ENCODE assay signal across 2 cellular contexts in the genomic region with DNA sequence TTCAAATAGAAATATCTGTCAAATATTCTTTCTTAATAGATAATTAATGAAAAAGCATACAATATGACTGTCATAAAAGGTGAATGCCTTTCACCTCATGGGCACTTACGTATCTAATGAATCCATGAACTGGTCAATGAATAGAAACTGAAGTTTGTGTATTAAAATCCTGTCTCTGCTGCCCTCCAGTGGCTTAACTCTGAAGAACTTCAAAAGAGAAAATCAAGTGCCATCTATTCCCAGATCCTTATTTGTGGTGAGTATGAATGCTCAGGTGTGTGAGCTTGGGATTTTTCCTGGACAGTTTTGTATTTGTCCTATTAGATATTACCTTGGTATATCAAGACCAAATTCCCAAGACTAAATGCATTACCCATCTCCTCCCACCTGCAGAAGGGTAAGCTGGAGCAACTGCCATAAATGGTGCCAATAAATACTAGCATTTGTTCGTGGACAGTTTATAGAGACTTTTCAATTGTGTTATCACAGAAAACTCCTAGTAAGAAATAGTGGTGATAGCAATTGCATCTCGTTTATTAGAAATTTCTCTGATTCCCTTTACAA.
A peak's percentile ranks its signal among the peaks of the same experiment; 100 is the strongest.
TF ChIP-seq lines count a peak whose summit lies in the region.

No MANE protein-coding gene starts in this region.

TF ChIP-seq in HCT116, 20 proteins besides CTCF, POLR2A, EP300 and RAD21:
- TF ChIP-seq CBX3 (IDR thresholded peaks at IDR 0.05; ENCODE audit: low read depth) (no peak), POLR2AphosphoS5 (IDR thresholded peaks at IDR 0.05; ENCODE audit: low read depth, low read length) (no peak), TCF7L2 (IDR thresholded peaks at IDR 0.05; ENCODE audit: borderline replicate concordance, extremely low read depth, insufficient read depth, insufficient read length) (no peak), EZH2 (IDR thresholded peaks at IDR 0.05) (no peak), CEBPB (IDR thresholded peaks at IDR 0.05; ENCODE audit: low read depth) (no peak), ELF1 (IDR thresholded peaks at IDR 0.05; ENCODE audit: borderline replicate concordance, low read depth) (no peak), SRF (IDR thresholded peaks at IDR 0.05; ENCODE audit: low read depth) (no peak), SIN3A (IDR thresholded peaks at IDR 0.05; ENCODE audit: low read depth) (no peak), ZNF274 (IDR thresholded peaks at IDR 0.05; ENCODE audit: low read depth, low read length) (no peak), ZFX (IDR thresholded peaks at IDR 0.05) (no peak), EGR1 (IDR thresholded peaks at IDR 0.05; ENCODE audit: low read depth) (no peak), SP1 (IDR thresholded peaks at IDR 0.05; ENCODE audit: low read depth) (no peak), FOSL1 (IDR thresholded peaks at IDR 0.05; ENCODE audit: low read depth) (no peak)
TF ChIP-seq in HCT116: peak in this region for 0.

TF ChIP-seq in K562, 482 proteins besides CTCF, POLR2A, EP300 and RAD21:
- peak; percentile 22; the same call in 1 of the 2 replicates for TF ChIP-seq ARID2 (IDR thresholded peaks at IDR 0.05)
- TF ChIP-seq, protein P1, sequence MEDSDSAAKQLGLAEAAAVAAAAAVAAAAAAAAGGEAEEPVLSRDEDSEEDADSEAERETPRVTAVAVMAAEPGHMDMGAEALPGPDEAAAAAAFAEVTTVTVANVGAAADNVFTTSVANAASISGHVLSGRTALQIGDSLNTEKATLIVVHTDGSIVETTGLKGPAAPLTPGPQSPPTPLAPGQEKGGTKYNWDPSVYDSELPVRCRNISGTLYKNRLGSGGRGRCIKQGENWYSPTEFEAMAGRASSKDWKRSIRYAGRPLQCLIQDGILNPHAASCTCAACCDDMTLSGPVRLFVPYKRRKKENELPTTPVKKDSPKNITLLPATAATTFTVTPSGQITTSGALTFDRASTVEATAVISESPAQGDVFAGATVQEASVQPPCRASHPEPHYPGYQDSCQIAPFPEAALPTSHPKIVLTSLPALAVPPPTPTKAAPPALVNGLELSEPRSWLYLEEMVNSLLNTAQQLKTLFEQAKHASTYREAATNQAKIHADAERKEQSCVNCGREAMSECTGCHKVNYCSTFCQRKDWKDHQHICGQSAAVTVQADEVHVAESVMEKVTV (CRISPR knock-in tag; IDR thresholded peaks at IDR 0.05) = peak; percentile 57; the same call in 1 of the 2 replicates
- no peak for TF ChIP-seq TAF9B (IDR thresholded peaks at IDR 0.05; ENCODE audit: partially characterized antibody)
- peak; percentile 44; the same call in 1 of the 2 replicates for TF ChIP-seq SMC3 (conservative IDR thresholded peaks at IDR 0.05; ENCODE audit: insufficient read depth, low read depth, low read length)
